Comparison of ENCODE assay signal across 20 cellular contexts in genomic region chr3:152892446-152892845, GRCh38. TPM values are rescaled to one million over a fixed set of nuclear protein-coding genes. Genes with fewer than 3 reads are reported as not detected.
"Had no signal": no experiment of that assay in that cellular context is flagged by ENCODE, and none has a peak within 500 bp of the region (broad histone marks: within the 10 kb centered on the region; RNA-seq: fewer than 3 reads in every experiment).

No MANE protein-coding gene starts in this region.

- DNase-seq: Kasumi-1, MM.1S, NCI-H1092 treated with DMSO at 0.1 percent for 48 hours, NCI-H1436, NCI-H187, NCI-H2029, NCI-H2081 treated with DMSO at 0.1 percent for 48 hours, NCI-H2171, NCI-H226, NCI-H446, NCI-H510A, NCI-H524 treated with DMSO at 0.1 percent for 48 hours, NCI-H69, NCI-H774, SHP77, SK-N-SH, SW 1271 had no signal

- H3K9me3 ChIP-seq: SK-N-SH had no signal

- FAIRE-seq: K562 had no signal

- H3K27ac ChIP-seq: KMS-11, RWPE1 had no signal

- H3K4me2 ChIP-seq: KMS-11, SK-N-SH had no signal

- H3K9ac ChIP-seq: KMS-11, SK-N-SH had no signal

- ATAC-seq: K562 had no signal

- H3K4me3 ChIP-seq: K562 had no signal

RNA-seq across cellular contexts. Expression of gene P2RY1, which starts 57.5 kb away (rescaled TPM):
- polyA plus RNA-seq: SK-N-SH had no signal
